In the genomic region with DNA sequence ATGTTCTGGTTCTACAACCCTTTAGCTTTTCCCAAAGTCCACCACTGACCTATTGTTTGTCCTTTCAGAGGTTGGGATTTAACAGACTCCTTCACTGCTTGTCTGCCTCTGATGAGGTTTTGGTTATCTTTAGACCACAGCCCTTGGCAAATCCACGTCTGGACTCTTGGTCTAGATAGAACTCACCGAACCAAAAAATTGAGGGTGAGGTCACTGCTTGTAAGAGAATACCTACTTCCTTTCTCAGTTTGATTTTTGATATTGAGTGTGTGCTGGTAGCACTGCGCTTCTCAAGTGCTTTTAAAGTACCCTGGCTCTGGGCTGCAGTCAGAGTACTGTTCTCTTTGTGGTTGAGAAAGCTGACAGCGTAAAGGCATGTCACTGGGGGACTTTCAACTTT, we compare ENCODE assay signal across 15 cellular contexts.
A peak's percentile ranks its signal among the peaks of the same experiment; 100 is the strongest.
DNase-seq lines count a peak whose midpoint lies in the region; ATAC-seq and TF ChIP-seq lines count a peak whose summit lies in the region.
"Had no signal": no experiment of that assay in that cellular context is flagged by ENCODE, and none has a peak within 500 bp of the region (broad histone marks: within the 10 kb centered on the region; RNA-seq: fewer than 3 reads in every experiment).

No MANE protein-coding gene starts in this region.

- H3K27me3 ChIP-seq in right atrium auricular region (no peaks in the 10 kb centered on the region), kidney epithelial cell (ENCODE audit: control insufficient read depth, insufficient read depth, low read length) (no peaks in the 10 kb centered on the region)
- H3K27me3 ChIP-seq: MG63 had no signal

- no peak overlapping the region for H3K4me3 ChIP-seq in right atrium auricular region
- H3K4me3 ChIP-seq in kidney epithelial cell (ENCODE audit: low read depth, low read length) = no peak overlapping the region
- H3K4me3 ChIP-seq: MG63, thoracic aorta had no signal

- TF ChIP-seq CTCF in right atrium auricular region (IDR thresholded peaks at IDR 0.05) = no peak
- no peak for TF ChIP-seq CTCF in kidney epithelial cell (IDR thresholded peaks at IDR 0.05; ENCODE audit: insufficient read depth, low read length, poor library complexity, severe bottlenecking)

- ATAC-seq in Right ventricle myocardium superior (ENCODE audit: poor library complexity) = peak; percentile 87

- H3K9me3 ChIP-seq in right atrium auricular region = no peaks in the 10 kb centered on the region
- H3K9me3 ChIP-seq: MG63, thoracic aorta had no signal

- intact Hi-C loops in Right ventricle myocardium superior (cut with DNase I) = no loop called here

- DNase-seq in Right ventricle myocardium superior (no peak), right atrium auricular region (ENCODE audit: low spot score) (no peak), amniotic epithelial cell (ENCODE audit: low read depth) (peak; percentile 25), kidney epithelial cell (ENCODE audit: low read depth) (peak; percentile 9), RPMI8226 (no peak), SIG-M5 (lab: John Stamatoyannopoulos, UW) (no peak), NCI-H524 (lab: John Stamatoyannopoulos, UW) (no peak)
- DNase-seq in activated CD4-positive, CD25-positive, alpha-beta regulatory T cell (lab: John Stamatoyannopoulos, UW) = no peak
- DNase-seq: activated CD4-positive, alpha-beta T cell treated with anti-CD3 and anti-CD28 coated beads, Interleukin-2, amount 10 ng/mL, durations not matched to agents 7 days and 5 days; anterior cingulate cortex; Calu3; foreskin fibroblast; MG63; NCI-H446 treated with DMSO at 0.1 percent for 48 hours had no signal

- H3K4me1 ChIP-seq in right atrium auricular region = no peaks in the 10 kb centered on the region

- H3K27ac ChIP-seq in right atrium auricular region = no peak overlapping the region
- H3K27ac ChIP-seq: thoracic aorta had no signal

- H3K36me3 ChIP-seq in right atrium auricular region = peaks cover 27% of the 10 kb centered on the region
- no peaks in the 10 kb centered on the region for H3K36me3 ChIP-seq in kidney epithelial cell (ENCODE audit: control insufficient read depth, insufficient read depth, low read length)
- H3K36me3 ChIP-seq: MG63 had no signal

Comparison
In these comparisons a context has a peak if more than half of its experiments do, and no peak if none do; other contexts are left out.
1. DNase-seq: peak in amniotic epithelial cell (single experiment) and kidney epithelial cell (single experiment); none in Right ventricle myocardium superior (single experiment), right atrium auricular region (single experiment), RPMI8226 (single experiment), SIG-M5 (single experiment), activated CD4-positive, CD25-positive, alpha-beta regulatory T cell (0 of 4) and NCI-H524 (0 of 2).